8 cellular contexts compared by ENCODE assay signal in genomic region chr14:44846232-44846824, GRCh38.
DNase-seq lines count a peak whose midpoint lies in the region; ATAC-seq, FAIRE-seq and TF ChIP-seq lines count a peak whose summit lies in the region.

No MANE protein-coding gene starts in this region.

- no peaks in the 10 kb centered on the region for H3K36me3 ChIP-seq in bronchial epithelial cell (ENCODE audit: control insufficient read depth, insufficient read depth, low read length)

- no peak overlapping the region for H3K4me3 ChIP-seq in bronchial epithelial cell (ENCODE audit: low read depth, low read length)

- no peaks in the 10 kb centered on the region for H3K27me3 ChIP-seq in bronchial epithelial cell (ENCODE audit: control insufficient read depth, insufficient read depth, low read length)

- DNase-seq in CMK (ENCODE audit: low read depth) (peak; percentile 5), NCI-H446 (lab: John Stamatoyannopoulos, UW) (peak; percentile 56 to 79), bronchial epithelial cell (ENCODE audit: low read depth) (peak; percentile 42), lung microvascular endothelial cell (ENCODE audit: low read depth in 2 of 2) (peak; percentile 45 to 56), activated T-cell treated with anti-CD3 and anti-CD28 coated beads for 4 hours (no peak)

- ATAC-seq in GM18519 (IDR thresholded peaks at IDR 0.05; ENCODE audit: low FRiP score, unreplicated experiment) (peak; percentile 56), HG03159 (IDR thresholded peaks at IDR 0.05; ENCODE audit: unreplicated experiment) (peak; percentile 90), HG03025 (IDR thresholded peaks at IDR 0.05; ENCODE audit: low FRiP score, unreplicated experiment) (no peak)

- TF ChIP-seq CTCF in bronchial epithelial cell (IDR thresholded peaks at IDR 0.05; ENCODE audit: insufficient read depth, low read length, severe bottlenecking): peak; percentile 75

- FAIRE-seq in bronchial epithelial cell (lab: Jason Lieb, UNC): no peak
